Comparison of ENCODE assay signal across 1 cellular context in genomic region chr20:64091762-64092161, GRCh38.
TF ChIP-seq lines count a peak whose summit lies in the region.

No MANE protein-coding gene starts in this region.

TF ChIP-seq in H1, 55 proteins besides CTCF, POLR2A, EP300 and RAD21:
- no peak for TF ChIP-seq RFX5 (IDR thresholded peaks at IDR 0.05; ENCODE audit: borderline replicate concordance, low read depth, low read length)
- no peak for TF ChIP-seq CEBPB (IDR thresholded peaks at IDR 0.05; ENCODE audit: low read depth, low read length)
- TF ChIP-seq RXRA (IDR thresholded peaks at IDR 0.05; ENCODE audit: insufficient read depth, low read depth, low read length): no peak
- no peak for TF ChIP-seq GTF2F1 (IDR thresholded peaks at IDR 0.05; ENCODE audit: borderline replicate concordance, low read depth, low read length)
- TF ChIP-seq SIN3A (conservative IDR thresholded peaks at IDR 0.05 in 1 of 2, IDR thresholded peaks at IDR 0.05 in 1 of 2; ENCODE audit: low read depth in 1 of 2, low read length in 2 of 2): no peak
- TF ChIP-seq TAF7 (optimal IDR thresholded peaks at IDR 0.05; ENCODE audit: borderline replicate concordance, low read depth, low read length): no peak
- TF ChIP-seq CHD1 (IDR thresholded peaks at IDR 0.05; ENCODE audit: low read depth, low read length): no peak
- TF ChIP-seq RBBP5 (IDR thresholded peaks at IDR 0.05; ENCODE audit: borderline replicate concordance, low read depth, low read length): no peak
- no peak for TF ChIP-seq EZH2 (IDR thresholded peaks at IDR 0.05; ENCODE audit: low read depth, low read length, severe bottlenecking)
- no peak for TF ChIP-seq BCL11A (IDR thresholded peaks at IDR 0.05; ENCODE audit: low read depth in 2 of 2, low read length in 2 of 2)
- no peak for TF ChIP-seq TCF12 (IDR thresholded peaks at IDR 0.05; ENCODE audit: low read depth, low read length)
- no peak for TF ChIP-seq E2F6 (IDR thresholded peaks at IDR 0.05)
